22 cellular contexts compared by ENCODE assay signal in genomic region chr13:93730780-93731179, GRCh38.
DNase-seq lines count a peak whose midpoint lies in the region; ATAC-seq and TF ChIP-seq lines count a peak whose summit lies in the region.
"Had no signal": no experiment of that assay in that cellular context is flagged by ENCODE, and none has a peak within 500 bp of the region (broad histone marks: within the 10 kb centered on the region; RNA-seq: fewer than 3 reads in every experiment).

No MANE protein-coding gene starts in this region.

- DNase-seq in choroid plexus epithelial cell (ENCODE audit: low read depth) (peak; percentile 81), myocyte (ENCODE audit: low read depth) (peak; percentile 51), upper lobe of right lung (no peak), Karpas-422 (no peak), natural killer cell (no peak)
- DNase-seq: activated CD4-positive, alpha-beta T cell treated with anti-CD3 and anti-CD28 coated beads, Interleukin-2, amount 10 ng/mL, durations not matched to agents 24 days and 14 days; activated CD8-positive, alpha-beta memory T cell treated with anti-CD3 and anti-CD28 coated beads, Interleukin-2, amount 10 ng/mL, durations not matched to agents 7 days and 5 days; activated naive CD8-positive, alpha-beta T cell treated with anti-CD3 and anti-CD28 coated beads, Interleukin-2, amount 10 ng/mL, durations not matched to agents 7 days and 5 days; NCI-H524; stimulated activated CD4-positive, alpha-beta T cell treated with anti-CD3 and anti-CD28 coated beads, Interleukin-4, amount 100 ng/mL, for 1 hour; stimulated activated naive CD8-positive, alpha-beta T cell treated with anti-CD3 and anti-CD28 coated beads, Interleukin-15, Interleukin-2, amounts not matched to agents 100 U/mL and 50 U/mL, for 24 hours; T-helper 17 cell; thyroid gland had no signal

- H3K9ac ChIP-seq in KMS-11 (no peak overlapping the region), Karpas-422 (ENCODE audit: low read length) (no peak overlapping the region)

- H3K27ac ChIP-seq in KMS-11 (peak overlapping the region; percentile 40; the same call in 1 of the 2 replicates), upper lobe of right lung (no peak overlapping the region), Karpas-422 (ENCODE audit: low read length) (no peak overlapping the region)
- H3K27ac ChIP-seq: breast epithelium, prostate gland, thyroid gland had no signal

- TF ChIP-seq CTCF in KMS-11 (conservative IDR thresholded peaks at IDR 0.05; ENCODE audit: low read depth, low read length) = no peak
- no peak for TF ChIP-seq CTCF in choroid plexus epithelial cell (conservative IDR thresholded peaks at IDR 0.05; ENCODE audit: low read depth, low read length)
- TF ChIP-seq CTCF in upper lobe of right lung (IDR thresholded peaks at IDR 0.05) = no peak
- TF ChIP-seq CTCF in natural killer cell (IDR thresholded peaks at IDR 0.05) = no peak

- H3K4me2 ChIP-seq in KMS-11 (peak overlapping the region; percentile 60), Karpas-422 (ENCODE audit: low read depth, low read length, poor library complexity, severe bottlenecking) (no peak overlapping the region)
- H3K4me2 ChIP-seq: GM23338 had no signal

- H3K27ac Mint-ChIP-seq in natural killer cell = no peak overlapping the region
- H3K27ac Mint-ChIP-seq: activated CD4-positive, alpha-beta T cell treated with anti-CD3 and anti-CD28 coated beads, Interleukin-2, amount 10 ng/mL, durations not matched to agents 24 days and 14 days; activated CD8-positive, alpha-beta memory T cell treated with anti-CD3 and anti-CD28 coated beads, Interleukin-2, amount 10 ng/mL, durations not matched to agents 7 days and 5 days; activated naive CD8-positive, alpha-beta T cell treated with anti-CD3 and anti-CD28 coated beads, Interleukin-2, amount 10 ng/mL, durations not matched to agents 7 days and 5 days; B cell; dendritic cell treated with granulocyte-macrophage colony-stimulating factor and Interleukin-4, amounts not matched to agents 40 ng/mL and 50 ng/mL, for 4 days; T-helper 17 cell had no signal

- H3K36me3 ChIP-seq in KMS-11 (ENCODE audit: insufficient read depth) (no peaks in the 10 kb centered on the region), upper lobe of right lung (no peaks in the 10 kb centered on the region), Karpas-422 (ENCODE audit: insufficient read depth, low read length) (no peaks in the 10 kb centered on the region)
- H3K36me3 ChIP-seq: breast epithelium, prostate gland, thyroid gland had no signal

- H3K4me3 ChIP-seq in KMS-11 (IDR thresholded peaks at IDR 0.05; ENCODE audit: insufficient read depth, low read depth, low read length) (no peak overlapping the region), choroid plexus epithelial cell (ENCODE audit: low read depth, low read length) (no peak overlapping the region), upper lobe of right lung (no peak overlapping the region), Karpas-422 (ENCODE audit: low read length) (no peak overlapping the region)
- H3K4me3 ChIP-seq: breast epithelium, GM23338, prostate gland, thyroid gland had no signal

- no peaks in the 10 kb centered on the region for H3K27me3 ChIP-seq in KMS-11 (ENCODE audit: insufficient read depth, low read depth)
- no peaks in the 10 kb centered on the region for H3K27me3 ChIP-seq in upper lobe of right lung
- H3K27me3 ChIP-seq in Karpas-422 (ENCODE audit: low read length) = no peaks in the 10 kb centered on the region
- H3K27me3 ChIP-seq: breast epithelium, thyroid gland had no signal

- H3K9me3 Mint-ChIP-seq in natural killer cell = peaks cover 4 to 5% of the 10 kb centered on the region in 2 donors
- H3K9me3 Mint-ChIP-seq: activated CD4-positive, alpha-beta T cell treated with anti-CD3 and anti-CD28 coated beads, Interleukin-2, amount 10 ng/mL, durations not matched to agents 24 days and 14 days; activated naive CD8-positive, alpha-beta T cell treated with anti-CD3 and anti-CD28 coated beads, Interleukin-2, amount 10 ng/mL, durations not matched to agents 7 days and 5 days; GM23338 had no signal

- H3K4me3 Mint-ChIP-seq in natural killer cell = no peak overlapping the region
- H3K4me3 Mint-ChIP-seq: activated CD4-positive, alpha-beta T cell treated with anti-CD3 and anti-CD28 coated beads, Interleukin-2, amount 10 ng/mL, durations not matched to agents 24 days and 14 days; activated CD8-positive, alpha-beta memory T cell treated with anti-CD3 and anti-CD28 coated beads, Interleukin-2, amount 10 ng/mL, durations not matched to agents 7 days and 5 days; activated naive CD8-positive, alpha-beta T cell treated with anti-CD3 and anti-CD28 coated beads, Interleukin-2, amount 10 ng/mL, durations not matched to agents 7 days and 5 days; B cell; dendritic cell treated with granulocyte-macrophage colony-stimulating factor and Interleukin-4, amounts not matched to agents 40 ng/mL and 50 ng/mL, for 4 days; GM23338; neural crest cell; T-helper 17 cell had no signal

- intact Hi-C loops in upper lobe of right lung (cut with DNase I) (no loop called here), natural killer cell (cut with micrococcal nuclease) (no loop called here)

- no peaks in the 10 kb centered on the region for H3K4me1 Mint-ChIP-seq in natural killer cell
- H3K4me1 Mint-ChIP-seq: activated CD4-positive, alpha-beta T cell treated with anti-CD3 and anti-CD28 coated beads, Interleukin-2, amount 10 ng/mL, durations not matched to agents 24 days and 14 days; activated naive CD8-positive, alpha-beta T cell treated with anti-CD3 and anti-CD28 coated beads, Interleukin-2, amount 10 ng/mL, durations not matched to agents 7 days and 5 days; B cell; neural crest cell had no signal

- no peaks in the 10 kb centered on the region for H3K9me2 ChIP-seq in Karpas-422 (replicated peaks; ENCODE audit: insufficient read depth, low read length)

- H3K79me2 ChIP-seq in KMS-11 (ENCODE audit: insufficient read depth, low read depth) (no peaks in the 10 kb centered on the region), Karpas-422 (ENCODE audit: low read length) (no peaks in the 10 kb centered on the region)

- H3K27me3 Mint-ChIP-seq in natural killer cell (ENCODE audit: low read depth in 2 of 2) = no peaks in the 10 kb centered on the region
- H3K27me3 Mint-ChIP-seq: activated CD4-positive, alpha-beta T cell treated with anti-CD3 and anti-CD28 coated beads, Interleukin-2, amount 10 ng/mL, durations not matched to agents 24 days and 14 days; activated CD8-positive, alpha-beta memory T cell treated with anti-CD3 and anti-CD28 coated beads, Interleukin-2, amount 10 ng/mL, durations not matched to agents 7 days and 5 days; activated naive CD8-positive, alpha-beta T cell treated with anti-CD3 and anti-CD28 coated beads, Interleukin-2, amount 10 ng/mL, durations not matched to agents 7 days and 5 days; B cell; dendritic cell treated with granulocyte-macrophage colony-stimulating factor and Interleukin-4, amounts not matched to agents 40 ng/mL and 50 ng/mL, for 4 days; T-helper 17 cell had no signal

- no peaks in the 10 kb centered on the region for H4K20me1 ChIP-seq in KMS-11 (ENCODE audit: insufficient read depth)
- H4K20me1 ChIP-seq in Karpas-422 (ENCODE audit: insufficient read depth, low read depth, low read length) = no peaks in the 10 kb centered on the region

- H3K4me1 ChIP-seq in KMS-11 (ENCODE audit: low read depth, poor library complexity, severe bottlenecking) (peaks cover 61% of the 10 kb centered on the region), upper lobe of right lung (no peaks in the 10 kb centered on the region), Karpas-422 (ENCODE audit: low read length) (no peaks in the 10 kb centered on the region)
- H3K4me1 ChIP-seq: breast epithelium, prostate gland had no signal

- no peaks in the 10 kb centered on the region for H3K36me3 Mint-ChIP-seq in natural killer cell
- H3K36me3 Mint-ChIP-seq: activated CD8-positive, alpha-beta memory T cell treated with anti-CD3 and anti-CD28 coated beads, Interleukin-2, amount 10 ng/mL, durations not matched to agents 7 days and 5 days; activated naive CD8-positive, alpha-beta T cell treated with anti-CD3 and anti-CD28 coated beads, Interleukin-2, amount 10 ng/mL, durations not matched to agents 7 days and 5 days had no signal

- ATAC-seq in upper lobe of right lung = peak; percentile 72
- ATAC-seq in GM18520 (IDR thresholded peaks at IDR 0.05; ENCODE audit: unreplicated experiment) = no peak
- no peak for ATAC-seq in HG02885 (IDR thresholded peaks at IDR 0.05; ENCODE audit: poor library complexity, unreplicated experiment)
- ATAC-seq in natural killer cell = no peak
- ATAC-seq: activated CD8-positive, alpha-beta memory T cell treated with anti-CD3 and anti-CD28 coated beads, Interleukin-2, amount 10 ng/mL, durations not matched to agents 7 days and 5 days; GM23338; stimulated activated naive CD8-positive, alpha-beta T cell treated with anti-CD3 and anti-CD28 coated beads, Interleukin-15, Interleukin-2, amounts not matched to agents 100 U/mL and 50 U/mL, for 24 hours; T-helper 17 cell had no signal

- no peak overlapping the region for H2AFZ ChIP-seq in KMS-11 (ENCODE audit: low read depth)
- H2AFZ ChIP-seq in Karpas-422 (ENCODE audit: low read length) = no peak overlapping the region
- H2AFZ ChIP-seq: GM23338 had no signal

- H3K9me3 ChIP-seq in upper lobe of right lung (no peaks in the 10 kb centered on the region), Karpas-422 (ENCODE audit: low read length) (peaks cover 33% of the 10 kb centered on the region)
- H3K9me3 ChIP-seq: breast epithelium, prostate gland, thyroid gland had no signal

Comparison
In these comparisons a context has a peak if more than half of its experiments do, and no peak if none do; other contexts are left out.
1. DNase-seq: peak in choroid plexus epithelial cell (single experiment) and myocyte (single experiment); none in upper lobe of right lung (single experiment), Karpas-422 (single experiment) and natural killer cell (single experiment).